ENCODE assay signal across 29 cellular contexts in the genomic region with DNA sequence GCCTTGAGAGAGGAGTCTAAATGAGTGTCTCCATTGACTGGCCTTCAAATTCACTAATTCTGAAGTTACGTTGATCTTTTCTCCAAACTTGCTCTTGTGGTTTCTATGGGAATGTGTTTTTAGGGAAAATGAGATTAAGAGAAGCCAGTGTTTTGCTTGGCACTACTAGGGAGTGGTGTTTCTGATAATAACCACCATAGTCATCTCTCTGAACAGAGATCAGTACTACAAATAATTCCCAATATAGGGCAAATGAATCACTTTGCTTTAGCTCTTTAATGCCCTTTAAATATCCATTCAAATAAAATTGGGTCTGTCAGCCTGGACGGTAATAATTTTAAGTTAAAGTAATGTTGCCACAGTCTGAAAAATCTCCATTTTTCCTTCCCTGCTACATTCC.
DNase-seq lines count a peak whose midpoint lies in the region; ATAC-seq and TF ChIP-seq lines count a peak whose summit lies in the region.
"Had no signal": no experiment of that assay in that cellular context is flagged by ENCODE, and none has a peak within 500 bp of the region (broad histone marks: within the 10 kb centered on the region; RNA-seq: fewer than 3 reads in every experiment).

No MANE protein-coding gene starts in this region.

- H3K4me1 Mint-ChIP-seq in chondrocyte (ENCODE audit: low read depth) (peaks cover 32% of the 10 kb centered on the region), WTC11 (peaks cover 17% of the 10 kb centered on the region)
- H3K4me1 Mint-ChIP-seq: neural progenitor cell had no signal

- H3K4me3 ChIP-seq in SJSA1 = no peak overlapping the region
- H3K4me3 ChIP-seq in H7 (ENCODE audit: insufficient read depth, low read depth, low read length) = no peak overlapping the region
- H3K4me3 ChIP-seq: BLaER1 treated with 17β-estradiol and CSF1 and Interleukin-3, amounts not matched to agents 10 nM and 100 nM; cardiac muscle cell; gastroesophageal sphincter; neural progenitor cell; stomach; tibial artery had no signal

- H3K4me1 ChIP-seq in SJSA1 (replicated peaks) = peaks cover 18% of the 10 kb centered on the region
- H3K4me1 ChIP-seq: gastroesophageal sphincter, neural progenitor cell had no signal

- peak overlapping the region; percentile 68 for H3K27ac Mint-ChIP-seq in chondrocyte (ENCODE audit: unreplicated experiment)
- H3K27ac Mint-ChIP-seq in WTC11 = no peak overlapping the region
- H3K27ac Mint-ChIP-seq: effector memory CD8-positive, alpha-beta T cell; neural progenitor cell; progenitor cell of endocrine pancreas had no signal

- H3K9me3 Mint-ChIP-seq in chondrocyte (ENCODE audit: low read depth) (no peaks in the 10 kb centered on the region), WTC11 (no peaks in the 10 kb centered on the region)
- H3K9me3 Mint-ChIP-seq: activated T-cell treated with anti-CD3 and anti-CD28 coated beads, Interleukin-2, amount 50 U/mL, for 72 hours; effector memory CD8-positive, alpha-beta T cell; neural progenitor cell had no signal

- CTCF ChIA-PET in WTC11 (lab: Charles Lee) = no interaction called here

- POLR2A ChIA-PET in WTC11 (lab: Charles Lee) = no interaction called here

- H3K27ac ChIP-seq in SJSA1 = peak overlapping the region; percentile 7; the same call in 1 of the 2 replicates
- H3K27ac ChIP-seq: BLaER1 treated with 17β-estradiol and CSF1 and Interleukin-3, amounts not matched to agents 10 nM and 100 nM; cardiac muscle cell; gastroesophageal sphincter; KMS-11; neural progenitor cell; stomach; tibial artery had no signal

- H3K36me3 Mint-ChIP-seq in chondrocyte (ENCODE audit: low read depth) (peaks cover 5% of the 10 kb centered on the region), WTC11 (no peaks in the 10 kb centered on the region; the same call in 1 of the 2 replicates)

- no peaks in the 10 kb centered on the region for H3K27me3 Mint-ChIP-seq in chondrocyte (ENCODE audit: low read depth)
- H3K27me3 Mint-ChIP-seq in WTC11 (ENCODE audit: low read depth) = no peaks in the 10 kb centered on the region
- H3K27me3 Mint-ChIP-seq: effector memory CD8-positive, alpha-beta T cell; progenitor cell of endocrine pancreas had no signal

- TF ChIP-seq CTCF in chondrocyte (IDR thresholded peaks at IDR 0.05) (no peak), WTC11 (IDR thresholded peaks at IDR 0.05) (no peak)

- H3K27me3 ChIP-seq in SJSA1 (replicated peaks) = no peaks in the 10 kb centered on the region
- H3K27me3 ChIP-seq in H7 (ENCODE audit: control insufficient read depth, insufficient read depth, low read length) = no peaks in the 10 kb centered on the region
- H3K27me3 ChIP-seq: BLaER1 treated with 17β-estradiol and CSF1 and Interleukin-3, amounts not matched to agents 10 nM and 100 nM; cardiac muscle cell; gastroesophageal sphincter; neural progenitor cell; stomach; tibial artery had no signal

- no peak for ATAC-seq in WTC11
- ATAC-seq: activated T-cell treated with anti-CD3 and anti-CD28 coated beads, Interleukin-2, amount 50 U/mL, for 72 hours; effector memory CD8-positive, alpha-beta T cell; esophagus mucosa; gastroesophageal sphincter; left colon had no signal

- no peaks in the 10 kb centered on the region for H3K9me3 ChIP-seq in SJSA1 (replicated peaks)
- H3K9me3 ChIP-seq: BLaER1 treated with 17β-estradiol and CSF1 and Interleukin-3, amounts not matched to agents 10 nM and 100 nM; gastroesophageal sphincter; stomach; tibial artery had no signal

- H3K4me3 Mint-ChIP-seq in chondrocyte (ENCODE audit: unreplicated experiment) (no peak overlapping the region), WTC11 (no peak overlapping the region)
- H3K4me3 Mint-ChIP-seq: activated T-cell treated with anti-CD3 and anti-CD28 coated beads, Interleukin-2, amount 50 U/mL, for 72 hours; effector memory CD8-positive, alpha-beta T cell; neural progenitor cell had no signal

- DNase-seq in EH (ENCODE audit: low read depth) (peak; percentile 66), SJSA1 (ENCODE audit: low read depth in 1 of 2, low spot score in 2 of 2) (no peak), chondrocyte (ENCODE audit: low spot score) (no peak), myocyte (ENCODE audit: low read depth) (peak; percentile 13), WTC11 (ENCODE audit: low spot score) (no peak), NCI-H1417 treated with DMSO at 0.1 percent for 48 hours (lab: John Stamatoyannopoulos, UW) (no peak), H7 (no peak)
- DNase-seq: activated CD4-positive, alpha-beta T cell treated with anti-CD3 and anti-CD28 coated beads, Interleukin-2, amount 50 U/mL, for 4 hours; activated naive CD4-positive, alpha-beta T cell treated with Interleukin-2 at 50 U/mL for 16 hours; activated T-cell treated with anti-CD3 and anti-CD28 coated beads, Interleukin-2, amount 50 U/mL, for 72 hours; amniotic stem cell; COR-L47; cortex of kidney; effector memory CD8-positive, alpha-beta T cell; hippocampal formation; left colon; NCI-H1436 treated with DMSO at 0.1 percent for 48 hours; NCI-H2107; NCI-H446 treated with DMSO at 0.1 percent for 48 hours; stomach; T-helper 9 cell; tibial artery had no signal

- H3K36me3 ChIP-seq in SJSA1 (no peaks in the 10 kb centered on the region), H7 (replicated peaks; ENCODE audit: control insufficient read depth, insufficient read depth, low read length) (no peaks in the 10 kb centered on the region)

TF ChIP-seq in WTC11, 78 proteins besides CTCF, POLR2A, EP300 and RAD21 (continues in another document):
- TF ChIP-seq OVOL2 (CRISPR knock-in tag; IDR thresholded peaks at IDR 0.05; ENCODE audit: borderline replicate concordance) = no peak
- no peak for TF ChIP-seq ZNF423 (CRISPR knock-in tag; IDR thresholded peaks at IDR 0.05)
- no peak for TF ChIP-seq IRF2 (CRISPR knock-in tag; IDR thresholded peaks at IDR 0.05; ENCODE audit: borderline replicate concordance, low read depth)
- TF ChIP-seq, protein P1, sequence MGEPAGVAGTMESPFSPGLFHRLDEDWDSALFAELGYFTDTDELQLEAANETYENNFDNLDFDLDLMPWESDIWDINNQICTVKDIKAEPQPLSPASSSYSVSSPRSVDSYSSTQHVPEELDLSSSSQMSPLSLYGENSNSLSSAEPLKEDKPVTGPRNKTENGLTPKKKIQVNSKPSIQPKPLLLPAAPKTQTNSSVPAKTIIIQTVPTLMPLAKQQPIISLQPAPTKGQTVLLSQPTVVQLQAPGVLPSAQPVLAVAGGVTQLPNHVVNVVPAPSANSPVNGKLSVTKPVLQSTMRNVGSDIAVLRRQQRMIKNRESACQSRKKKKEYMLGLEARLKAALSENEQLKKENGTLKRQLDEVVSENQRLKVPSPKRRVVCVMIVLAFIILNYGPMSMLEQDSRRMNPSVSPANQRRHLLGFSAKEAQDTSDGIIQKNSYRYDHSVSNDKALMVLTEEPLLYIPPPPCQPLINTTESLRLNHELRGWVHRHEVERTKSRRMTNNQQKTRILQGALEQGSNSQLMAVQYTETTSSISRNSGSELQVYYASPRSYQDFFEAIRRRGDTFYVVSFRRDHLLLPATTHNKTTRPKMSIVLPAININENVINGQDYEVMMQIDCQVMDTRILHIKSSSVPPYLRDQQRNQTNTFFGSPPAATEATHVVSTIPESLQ (CRISPR knock-in tag; IDR thresholded peaks at IDR 0.05) = no peak
- no peak for TF ChIP-seq TP53 (CRISPR knock-in tag; IDR thresholded peaks at IDR 0.05)
- no peak for TF ChIP-seq CBFB (CRISPR knock-in tag; IDR thresholded peaks at IDR 0.05; ENCODE audit: low read depth)
- TF ChIP-seq NR1H2 (CRISPR knock-in tag; IDR thresholded peaks at IDR 0.05) = no peak
- no peak for TF ChIP-seq NFYB (CRISPR knock-in tag; conservative IDR thresholded peaks at IDR 0.05; ENCODE audit: low read depth)
- no peak for TF ChIP-seq ZBTB21 (CRISPR knock-in tag; IDR thresholded peaks at IDR 0.05; ENCODE audit: borderline replicate concordance)
- no peak for TF ChIP-seq MXD4 (CRISPR knock-in tag; IDR thresholded peaks at IDR 0.05; ENCODE audit: borderline replicate concordance)
- no peak for TF ChIP-seq PRRX2 (CRISPR knock-in tag; IDR thresholded peaks at IDR 0.05)
- TF ChIP-seq EMX1 (CRISPR knock-in tag; IDR thresholded peaks at IDR 0.05) = no peak
- TF ChIP-seq, protein P2, sequence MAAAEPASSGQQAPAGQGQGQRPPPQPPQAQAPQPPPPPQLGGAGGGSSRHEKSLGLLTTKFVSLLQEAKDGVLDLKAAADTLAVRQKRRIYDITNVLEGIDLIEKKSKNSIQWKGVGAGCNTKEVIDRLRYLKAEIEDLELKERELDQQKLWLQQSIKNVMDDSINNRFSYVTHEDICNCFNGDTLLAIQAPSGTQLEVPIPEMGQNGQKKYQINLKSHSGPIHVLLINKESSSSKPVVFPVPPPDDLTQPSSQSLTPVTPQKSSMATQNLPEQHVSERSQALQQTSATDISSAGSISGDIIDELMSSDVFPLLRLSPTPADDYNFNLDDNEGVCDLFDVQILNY (CRISPR knock-in tag; IDR thresholded peaks at IDR 0.05) = no peak
- no peak for TF ChIP-seq SP1 (CRISPR knock-in tag; conservative IDR thresholded peaks at IDR 0.05)
- TF ChIP-seq, protein P3, sequence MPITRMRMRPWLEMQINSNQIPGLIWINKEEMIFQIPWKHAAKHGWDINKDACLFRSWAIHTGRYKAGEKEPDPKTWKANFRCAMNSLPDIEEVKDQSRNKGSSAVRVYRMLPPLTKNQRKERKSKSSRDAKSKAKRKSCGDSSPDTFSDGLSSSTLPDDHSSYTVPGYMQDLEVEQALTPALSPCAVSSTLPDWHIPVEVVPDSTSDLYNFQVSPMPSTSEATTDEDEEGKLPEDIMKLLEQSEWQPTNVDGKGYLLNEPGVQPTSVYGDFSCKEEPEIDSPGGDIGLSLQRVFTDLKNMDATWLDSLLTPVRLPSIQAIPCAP (CRISPR knock-in tag; IDR thresholded peaks at IDR 0.05) = no peak
- TF ChIP-seq JUN (CRISPR knock-in tag; IDR thresholded peaks at IDR 0.05) = no peak
- no peak for TF ChIP-seq RELA (CRISPR knock-in tag; IDR thresholded peaks at IDR 0.05; ENCODE audit: borderline replicate concordance)
- no peak for TF ChIP-seq TEAD4 (CRISPR knock-in tag; IDR thresholded peaks at IDR 0.05)

Comparison
In these comparisons a context has a peak if more than half of its experiments do, and no peak if none do; other contexts are left out.
1. DNase-seq: peak in EH (single experiment) and myocyte (single experiment); none in SJSA1 (0 of 2), chondrocyte (single experiment), WTC11 (single experiment), NCI-H1417 treated with DMSO at 0.1 percent for 48 hours (single experiment) and H7 (single experiment).